4 cellular contexts compared by ENCODE assay signal in genomic region chr10:78547905-78548304, GRCh38.
"Had no signal": no experiment of that assay in that cellular context is flagged by ENCODE, and none has a peak within 500 bp of the region (broad histone marks: within the 10 kb centered on the region; RNA-seq: fewer than 3 reads in every experiment).

No MANE protein-coding gene starts in this region.

- H2AFZ ChIP-seq: GM23338 had no signal

- DNase-seq: H9, HCEC 1CT had no signal

- H3K4me3 ChIP-seq: GM23338 had no signal

- H3K9ac ChIP-seq: KMS-11 had no signal

- H3K4me2 ChIP-seq: GM23338, KMS-11 had no signal

- H3K27ac ChIP-seq: KMS-11 had no signal
